Comparison of ENCODE assay signal across 10 cellular contexts in genomic region chr18:55097406-55098170, GRCh38.
A peak's percentile ranks its signal among the peaks of the same experiment; 100 is the strongest.
DNase-seq lines count a peak whose midpoint lies in the region; ATAC-seq lines count a peak whose summit lies in the region.
"Had no signal": no experiment of that assay in that cellular context is flagged by ENCODE, and none has a peak within 500 bp of the region (broad histone marks: within the 10 kb centered on the region; RNA-seq: fewer than 3 reads in every experiment).

No MANE protein-coding gene starts in this region.

- no peaks in the 10 kb centered on the region for H3K36me3 ChIP-seq in MG63

- H3K27me3 ChIP-seq in MG63 = no peaks in the 10 kb centered on the region

- ATAC-seq in HG03159 (IDR thresholded peaks at IDR 0.05; ENCODE audit: unreplicated experiment) = no peak
- ATAC-seq in GM21825 (IDR thresholded peaks at IDR 0.05; ENCODE audit: unreplicated experiment) = no peak
- ATAC-seq: left cardiac atrium had no signal

- H3K9me3 ChIP-seq in MG63 = no peaks in the 10 kb centered on the region

- H3K4me3 ChIP-seq in MG63 = no peak overlapping the region
- H3K4me3 ChIP-seq: PC-9 had no signal

- DNase-seq in A172 (ENCODE audit: low spot score) (peak; percentile 85), HT1080 (ENCODE audit: low read depth) (peak; percentile 40), SK-N-DZ (ENCODE audit: low spot score) (peak; percentile 86), kidney glomerular epithelial cell (lab: John Stamatoyannopoulos, UW) (peak; percentile 65), MG63 (no peak)
- DNase-seq in central memory CD4-positive, alpha-beta T cell = no peak
- DNase-seq: left cardiac atrium had no signal

Comparison
In these comparisons a context has a peak if more than half of its experiments do, and no peak if none do; other contexts are left out.
1. DNase-seq: peak in A172 (single experiment), HT1080 (single experiment), SK-N-DZ (single experiment) and kidney glomerular epithelial cell (single experiment); none in central memory CD4-positive, alpha-beta T cell (single experiment) and MG63 (single experiment).